In the genomic region with DNA sequence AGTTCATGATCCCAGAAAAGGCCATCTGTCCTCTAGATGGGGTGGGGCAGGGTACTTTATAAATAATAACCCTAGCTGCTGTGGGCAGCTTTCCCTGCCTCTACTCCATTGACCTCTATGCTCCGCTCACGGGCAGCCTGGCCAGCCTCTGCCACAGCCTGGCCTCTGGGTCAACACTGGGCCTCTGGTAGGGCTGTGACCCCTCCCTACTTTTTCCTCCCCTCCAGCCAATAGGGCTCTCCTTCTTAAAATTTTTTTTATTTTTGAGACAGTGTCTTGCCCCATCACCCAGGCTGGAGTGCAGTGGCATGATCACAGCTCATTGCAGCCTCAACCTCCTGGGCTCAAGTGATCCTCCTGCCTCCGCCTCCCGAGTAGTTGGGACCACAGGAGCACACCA, we compare ENCODE assay signal across 18 cellular contexts.
"Had no signal": no experiment of that assay in that cellular context is flagged by ENCODE, and none has a peak within 500 bp of the region (broad histone marks: within the 10 kb centered on the region; RNA-seq: fewer than 3 reads in every experiment).

No MANE protein-coding gene starts in this region.

- ATAC-seq: esophagus mucosa; gastrocnemius medialis; left lobe of liver; naive thymus-derived CD8-positive, alpha-beta T cell; sciatic nerve; stimulated activated memory B cell treated with anti-CD40 and anti-IgM and Interleukin-4, amounts not matched to agents 10 μg/mL and 1 μg/mL and 100 μg/mL, for 72 hours; stimulated activated naive CD8-positive, alpha-beta T cell treated with anti-CD3 and anti-CD28 coated beads, Interleukin-15, Interleukin-2, amounts not matched to agents 100 U/mL and 50 U/mL, for 24 hours had no signal

- DNase-seq: effector CD4-positive, alpha-beta T cell; foreskin fibroblast; gastrocnemius medialis; kidney; mesenchymal stem cell; midbrain; naive thymus-derived CD8-positive, alpha-beta T cell; stimulated activated CD4-positive, alpha-beta T cell treated with anti-CD3 and anti-CD28 coated beads, Interleukin-4, amount 100 ng/mL, for 4 hours; stimulated activated naive CD8-positive, alpha-beta T cell treated with anti-CD3 and anti-CD28 coated beads, Interleukin-15, Interleukin-2, amounts not matched to agents 100 U/mL and 50 U/mL, for 24 hours; substantia nigra; testis had no signal

- H3K36me3 Mint-ChIP-seq: stimulated activated memory B cell treated with anti-CD40 and anti-IgM and Interleukin-4, amounts not matched to agents 10 μg/mL and 1 μg/mL and 100 μg/mL, for 72 hours; type B pancreatic cell had no signal

- H3K4me3 Mint-ChIP-seq: naive thymus-derived CD8-positive, alpha-beta T cell; stimulated activated memory B cell treated with anti-CD40 and anti-IgM and Interleukin-4, amounts not matched to agents 10 μg/mL and 1 μg/mL and 100 μg/mL, for 72 hours had no signal

- H3K27ac Mint-ChIP-seq: naive thymus-derived CD8-positive, alpha-beta T cell; stimulated activated memory B cell treated with anti-CD40 and anti-IgM and Interleukin-4, amounts not matched to agents 10 μg/mL and 1 μg/mL and 100 μg/mL, for 72 hours; type B pancreatic cell had no signal

- H3K9me3 Mint-ChIP-seq: neural crest cell; stimulated activated memory B cell treated with anti-CD40 and anti-IgM and Interleukin-4, amounts not matched to agents 10 μg/mL and 1 μg/mL and 100 μg/mL, for 72 hours; type B pancreatic cell had no signal

- FAIRE-seq: kidney, urothelium cell line had no signal
